In the genomic region with DNA sequence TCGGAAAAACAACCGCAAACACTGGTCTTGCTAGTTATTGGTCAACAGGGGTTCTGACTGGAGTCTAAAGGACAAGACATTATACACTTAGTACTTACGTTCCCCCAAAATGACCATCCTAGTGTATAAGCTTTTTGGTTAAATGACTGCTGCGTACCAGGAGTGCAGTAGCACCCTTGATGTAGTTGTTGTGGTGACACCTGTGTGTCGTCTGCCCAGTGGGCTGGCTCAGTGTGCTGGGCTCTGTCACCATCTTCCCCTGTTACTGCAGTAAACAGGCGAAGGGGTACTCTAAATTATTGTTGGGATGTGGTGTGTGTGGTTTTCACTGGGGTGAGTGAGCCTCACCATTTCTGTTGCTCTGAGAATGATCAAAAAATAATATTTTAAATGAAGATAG, we compare ENCODE assay signal across 15 cellular contexts.
A peak's percentile ranks its signal among the peaks of the same experiment; 100 is the strongest.
DNase-seq lines count a peak whose midpoint lies in the region; ATAC-seq and TF ChIP-seq lines count a peak whose summit lies in the region.
"Had no signal": no experiment of that assay in that cellular context is flagged by ENCODE, and none has a peak within 500 bp of the region (broad histone marks: within the 10 kb centered on the region; RNA-seq: fewer than 3 reads in every experiment).

No MANE protein-coding gene starts in this region.

- H3K27ac ChIP-seq in fibroblast of lung (ENCODE audit: insufficient read depth, low read length): peak overlapping the region; percentile 35
- peak overlapping the region; percentile 83 for H3K27ac ChIP-seq in psoas muscle
- peak overlapping the region; percentile 68 to 82 for H3K27ac ChIP-seq in aorta (ENCODE audit: low read depth in 1 of 2, low read length in 2 of 2)
- H3K27ac ChIP-seq in H9 (ENCODE audit: insufficient read length, low read depth, low read length): no peak overlapping the region
- H3K27ac ChIP-seq: body of pancreas, SJCRH30 had no signal

- intact Hi-C loops in natural killer cell (cut with micrococcal nuclease): no loop called here
- intact Hi-C loops in psoas muscle (cut with DNase I): loop anchor here in 1 of 2 donors (10.0 kb wide), 1 partner anchor 233 kb away; no protein-coding TSS in a partner anchor
- intact Hi-C loops in aorta (cut with DNase I): loop anchor here (5.0 to 10.0 kb wide), 3 partner anchors 35 to 75 kb away; a partner anchor contains a TSS

- H4K91ac ChIP-seq in H9 (ENCODE audit: insufficient read length, low read depth, low read length): no peak overlapping the region

- no peak overlapping the region for H3K18ac ChIP-seq in H9 (ENCODE audit: insufficient read length, low read depth, low read length)

- H2AK5ac ChIP-seq in H9 (ENCODE audit: insufficient read length, low read length): no peak overlapping the region

- H3K23me2 ChIP-seq in H9 (ENCODE audit: insufficient read length, low read depth, low read length, poor library complexity, severe bottlenecking): no peaks in the 10 kb centered on the region

- DNase-seq in natural killer cell (no peak), fibroblast of lung (ENCODE audit: low read depth in 2 of 2) (peak in 1 of 2 donors; percentile 3), psoas muscle (no peak), aorta (no peak), NCI-H146 (lab: John Stamatoyannopoulos, UW) (no peak), H9 (no peak), superior temporal gyrus (ENCODE audit: extremely low spot score) (no peak)
- no peak for DNase-seq in natural killer cell treated with Interleukin-12 subunit alpha and Interleukin-12 subunit beta and Interleukin-15 and Interleukin-18, amount 100 ng/mL, for 72 hours (ENCODE audit: low spot score)
- DNase-seq: activated CD4-positive, alpha-beta memory T cell treated with anti-CD3 and anti-CD28 coated beads for 36 hours; KBM-7; NCI-H1105 treated with DMSO at 0.1 percent for 48 hours; NCI-H345; SJCRH30; stimulated activated CD4-positive, alpha-beta T cell treated with anti-CD3 and anti-CD28 coated beads, Interleukin-4, amount 100 ng/mL, for 24 hours had no signal

- no peak overlapping the region for H4K8ac ChIP-seq in H9 (replicated peaks; ENCODE audit: insufficient read length, low read depth, low read length)

- H2BK120ac ChIP-seq in H9 (ENCODE audit: low read depth, low read length, poor library complexity, severe bottlenecking): no peak overlapping the region

- H4K20me1 ChIP-seq in fibroblast of lung (ENCODE audit: control insufficient read depth, extremely low read depth, insufficient read depth, low read length) (no peaks in the 10 kb centered on the region), H9 (ENCODE audit: control insufficient read depth, insufficient read depth, insufficient read length) (no peaks in the 10 kb centered on the region)

- H3K27ac Mint-ChIP-seq in natural killer cell (peak overlapping the region; percentile 73 to 91), H9 (no peak overlapping the region)
- H3K27ac Mint-ChIP-seq in natural killer cell treated with Interleukin-12 subunit alpha and Interleukin-12 subunit beta and Interleukin-15 and Interleukin-18, amount 100 ng/mL, for 72 hours: peak overlapping the region in 1 of 2 donors; percentile 74
- H3K27ac Mint-ChIP-seq: activated CD4-positive, alpha-beta memory T cell treated with anti-CD3 and anti-CD28 coated beads for 36 hours had no signal

- H2BK12ac ChIP-seq in H9 (ENCODE audit: insufficient read length, low read depth, low read length): no peak overlapping the region

- H3K4me1 ChIP-seq in fibroblast of lung (ENCODE audit: control insufficient read depth, extremely low read depth, insufficient read depth, low read length) (peaks cover 10% of the 10 kb centered on the region), psoas muscle (peaks cover 61% of the 10 kb centered on the region), aorta (ENCODE audit: control insufficient read depth in 1 of 2, insufficient read depth in 2 of 2, low read length in 2 of 2) (peaks cover 0 to 8% of the 10 kb centered on the region in 2 donors), H9 (ENCODE audit: insufficient read depth, low read length) (no peaks in the 10 kb centered on the region)
- H3K4me1 ChIP-seq: body of pancreas, SJCRH30 had no signal

- H3K36me3 Mint-ChIP-seq in natural killer cell (no peaks in the 10 kb centered on the region), H9 (ENCODE audit: insufficient read depth in 1 of 3, low read depth in 3 of 3) (0 out of 7 replicates have a peak, but pooled peaks cover 0 to 2% (median 0%) of the 10 kb centered on the region in 3 experiments)
- no peaks in the 10 kb centered on the region for H3K36me3 Mint-ChIP-seq in natural killer cell treated with Interleukin-12 subunit alpha and Interleukin-12 subunit beta and Interleukin-15 and Interleukin-18, amount 100 ng/mL, for 72 hours

- no peak overlapping the region for H3K14ac ChIP-seq in H9 (ENCODE audit: insufficient read depth, low read length)

- no peak overlapping the region for H2BK5ac ChIP-seq in H9 (ENCODE audit: insufficient read length, low read length)

- no peaks in the 10 kb centered on the region for H3K9me3 Mint-ChIP-seq in natural killer cell
- no peaks in the 10 kb centered on the region for H3K9me3 Mint-ChIP-seq in natural killer cell treated with Interleukin-12 subunit alpha and Interleukin-12 subunit beta and Interleukin-15 and Interleukin-18, amount 100 ng/mL, for 72 hours
- no peaks in the 10 kb centered on the region for H3K9me3 Mint-ChIP-seq in H9
- H3K9me3 Mint-ChIP-seq: activated CD4-positive, alpha-beta memory T cell treated with anti-CD3 and anti-CD28 coated beads for 36 hours had no signal

- H3K23ac ChIP-seq in H9 (ENCODE audit: insufficient read length, low read depth, low read length): no peak overlapping the region

- no peak overlapping the region for H3K4me2 ChIP-seq in fibroblast of lung (ENCODE audit: extremely low read depth, insufficient read depth, low read length)
- H3K4me2 ChIP-seq in H9 (ENCODE audit: insufficient read depth, insufficient read length, low read length): no peak overlapping the region

- no peaks in the 10 kb centered on the region for H3K9me3 ChIP-seq in fibroblast of lung (ENCODE audit: control insufficient read depth, insufficient read depth, low read depth, low read length)
- no peaks in the 10 kb centered on the region for H3K9me3 ChIP-seq in psoas muscle
- no peaks in the 10 kb centered on the region for H3K9me3 ChIP-seq in aorta (ENCODE audit: control insufficient read depth, low read length)
- no peaks in the 10 kb centered on the region for H3K9me3 ChIP-seq in H9 (ENCODE audit: control insufficient read depth, low read depth, low read length)
- H3K9me3 ChIP-seq: body of pancreas, SJCRH30 had no signal

- H3K56ac ChIP-seq in H9 (ENCODE audit: insufficient read length, low read depth, low read length): no peak overlapping the region

- H3K4me1 Mint-ChIP-seq in natural killer cell: peaks cover 96 to 98% of the 10 kb centered on the region in 2 donors
- peaks cover 47 to 63% of the 10 kb centered on the region in 2 donors for H3K4me1 Mint-ChIP-seq in natural killer cell treated with Interleukin-12 subunit alpha and Interleukin-12 subunit beta and Interleukin-15 and Interleukin-18, amount 100 ng/mL, for 72 hours (ENCODE audit: low read depth in 2 of 2)
- H3K4me1 Mint-ChIP-seq in H9: peaks cover 11 to 15% of the 10 kb centered on the region in 2 experiments

- H3K27me3 Mint-ChIP-seq in natural killer cell (ENCODE audit: low read depth in 2 of 2) (no peaks in the 10 kb centered on the region), H9 (ENCODE audit: low read depth) (no peaks in the 10 kb centered on the region)
- no peaks in the 10 kb centered on the region for H3K27me3 Mint-ChIP-seq in natural killer cell treated with Interleukin-12 subunit alpha and Interleukin-12 subunit beta and Interleukin-15 and Interleukin-18, amount 100 ng/mL, for 72 hours
- H3K27me3 Mint-ChIP-seq: activated CD4-positive, alpha-beta memory T cell treated with anti-CD3 and anti-CD28 coated beads for 36 hours had no signal

- H4K5ac ChIP-seq in H9 (ENCODE audit: insufficient read length, low read depth, low read length): no peak overlapping the region

- H3K4me3 Mint-ChIP-seq in natural killer cell (peak overlapping the region; percentile 50), H9 (no peak overlapping the region)
- no peak overlapping the region for H3K4me3 Mint-ChIP-seq in natural killer cell treated with Interleukin-12 subunit alpha and Interleukin-12 subunit beta and Interleukin-15 and Interleukin-18, amount 100 ng/mL, for 72 hours
- H3K4me3 Mint-ChIP-seq: activated CD4-positive, alpha-beta memory T cell treated with anti-CD3 and anti-CD28 coated beads for 36 hours had no signal

- H3K36me3 ChIP-seq in fibroblast of lung (ENCODE audit: control insufficient read depth, insufficient read depth, low read length): no peaks in the 10 kb centered on the region
- H3K36me3 ChIP-seq in psoas muscle (ENCODE audit: insufficient read depth in 1 of 2, low read depth in 1 of 2): no peaks in the 10 kb centered on the region
- H3K36me3 ChIP-seq in aorta (ENCODE audit: control insufficient read depth in 1 of 2, insufficient read depth in 2 of 2, low read length in 1 of 2): no peaks in the 10 kb centered on the region
- H3K36me3 ChIP-seq: SJCRH30 had no signal

- no peak for TF ChIP-seq CTCF in natural killer cell (IDR thresholded peaks at IDR 0.05)
- no peak for TF ChIP-seq CTCF in fibroblast of lung (conservative IDR thresholded peaks at IDR 0.05 in 1 of 2, IDR thresholded peaks at IDR 0.05 in 1 of 2; ENCODE audit: low read depth in 1 of 2, low read length in 2 of 2)
- TF ChIP-seq CTCF in psoas muscle (IDR thresholded peaks at IDR 0.05): no peak
- TF ChIP-seq CTCF in H9 (conservative IDR thresholded peaks at IDR 0.05): no peak

- ATAC-seq in natural killer cell: peak in 2 of 3 donors; percentile 52 to 62
- no peak for ATAC-seq in natural killer cell treated with Interleukin-12 subunit alpha and Interleukin-12 subunit beta and Interleukin-15 and Interleukin-18, amount 100 ng/mL, for 72 hours
- peak in 3 of 4 donors; percentile 31 to 61 (median 33) for ATAC-seq in psoas muscle
- no peak for ATAC-seq in aorta (ENCODE audit: low FRiP score)

- no peak overlapping the region for H3T11ph ChIP-seq in H9 (ENCODE audit: low read length)

- no peak overlapping the region for H2BK15ac ChIP-seq in H9 (ENCODE audit: low read depth, low read length)

- H3K27me3 ChIP-seq in fibroblast of lung (ENCODE audit: control insufficient read depth, insufficient read depth, low read length) (no peaks in the 10 kb centered on the region), psoas muscle (ENCODE audit: insufficient read depth in 3 of 3, low read length in 2 of 3) (no peaks in the 10 kb centered on the region), aorta (ENCODE audit: control insufficient read depth in 1 of 2, insufficient read depth in 2 of 2, low read length in 1 of 2) (no peaks in the 10 kb centered on the region), H9 (ENCODE audit: insufficient read depth, low read length) (no peaks in the 10 kb centered on the region)
- H3K27me3 ChIP-seq: body of pancreas, SJCRH30 had no signal

- H2BK20ac ChIP-seq in H9 (ENCODE audit: low read depth, low read length, poor library complexity, severe bottlenecking): no peak overlapping the region

- H3K79me2 ChIP-seq in fibroblast of lung (ENCODE audit: control insufficient read depth, insufficient read depth, low read length): no peaks in the 10 kb centered on the region
- no peaks in the 10 kb centered on the region for H3K79me2 ChIP-seq in H9 (ENCODE audit: insufficient read depth, low read length)

- 82 to 89% (median 83%) methylated on average over 6 of the region's 6 CpGs for WGBS in psoas muscle, 3 donors
- WGBS in aorta, 2 donors: 88% methylated on average over 6 of the region's 6 CpGs
- no CpG with 5 or more reads among the region's 6 CpGs for WGBS in H9 (ENCODE audit: extremely low coverage, insufficient read length, low lambda C conversion rate)

- H3K4ac ChIP-seq in H9 (ENCODE audit: low read depth, low read length): no peak overlapping the region

- no peak overlapping the region for H3K4me3 ChIP-seq in fibroblast of lung (replicated peaks in 1 of 4; ENCODE audit: control extremely low read depth in 1 of 4, insufficient read depth in 1 of 4, low read depth in 3 of 4, low read length in 4 of 4)
- peak overlapping the region; percentile 32 for H3K4me3 ChIP-seq in psoas muscle
- no peak overlapping the region for H3K4me3 ChIP-seq in aorta (ENCODE audit: low read length in 2 of 2)
- H3K4me3 ChIP-seq: body of pancreas, SJCRH30 had no signal

- H2AFZ ChIP-seq in fibroblast of lung (ENCODE audit: low read length) (no peak overlapping the region), H9 (ENCODE audit: low read length) (no peak overlapping the region)

- H3K9ac ChIP-seq in fibroblast of lung (ENCODE audit: insufficient read depth, low read length) (no peak overlapping the region), H9 (ENCODE audit: extremely low read depth, insufficient read length, low read length) (no peak overlapping the region)

- H3K79me1 ChIP-seq in H9 (ENCODE audit: insufficient read depth, low read depth, low read length, poor library complexity, severe bottlenecking): no peaks in the 10 kb centered on the region

Comparison
In these comparisons a context has a peak if more than half of its experiments do, and no peak if none do; other contexts are left out.
1. ATAC-seq: peak in natural killer cell (2 of 3) and psoas muscle (3 of 4); none in natural killer cell treated with Interleukin-12 subunit alpha and Interleukin-12 subunit beta and Interleukin-15 and Interleukin-18, amount 100 ng/mL, for 72 hours (0 of 2) and aorta (single experiment).
2. H3K27ac Mint-ChIP-seq: peak in natural killer cell (2 of 2); none in H9 (0 of 3).